Comparison of ENCODE assay signal across 14 cellular contexts in the genomic region with DNA sequence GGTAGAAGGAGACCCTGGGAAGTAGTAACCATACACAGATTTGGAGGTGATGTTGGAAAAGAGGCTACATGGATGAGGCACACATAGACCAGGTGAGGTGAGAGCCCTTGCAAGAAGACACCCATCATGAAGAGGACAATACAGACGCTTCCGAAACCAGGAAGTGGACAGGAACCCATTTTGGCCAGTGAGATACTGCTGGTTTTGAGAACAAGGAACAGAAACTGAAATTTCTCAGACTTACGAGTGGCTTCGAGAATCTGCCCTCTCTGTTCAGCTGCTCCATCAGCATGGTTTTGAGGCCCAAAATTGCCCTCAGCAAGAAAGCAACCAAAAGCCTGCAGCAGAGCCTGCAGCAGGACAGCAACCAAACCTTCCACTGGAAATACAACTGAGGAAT.
A peak's percentile ranks its signal among the peaks of the same experiment; 100 is the strongest.
DNase-seq lines count a peak whose midpoint lies in the region; ATAC-seq, FAIRE-seq and TF ChIP-seq lines count a peak whose summit lies in the region.
"Had no signal": no experiment of that assay in that cellular context is flagged by ENCODE, and none has a peak within 500 bp of the region (broad histone marks: within the 10 kb centered on the region; RNA-seq: fewer than 3 reads in every experiment).

No MANE protein-coding gene starts in this region.

- ATAC-seq in GM19467 (IDR thresholded peaks at IDR 0.05; ENCODE audit: unreplicated experiment): peak; percentile 89
- peak; percentile 56 for ATAC-seq in HG03159 (IDR thresholded peaks at IDR 0.05; ENCODE audit: unreplicated experiment)
- ATAC-seq in psoas muscle: no peak

- no peaks in the 10 kb centered on the region for H4K20me1 ChIP-seq in OCI-LY3 (ENCODE audit: insufficient read depth, low read length)

- intact Hi-C loops in kidney (cut with DNase I) (no loop called here), psoas muscle (cut with DNase I) (no loop called here)

- H3K9me3 ChIP-seq in OCI-LY3 (ENCODE audit: insufficient read depth, low read length) (0 out of 2 replicates have a peak, but pooled peaks cover 8% of the 10 kb centered on the region), kidney (ENCODE audit: control insufficient read depth in 1 of 2, low read length in 2 of 2) (no peaks in the 10 kb centered on the region), psoas muscle (no peaks in the 10 kb centered on the region)
- H3K9me3 ChIP-seq: MG63 had no signal

- no peaks in the 10 kb centered on the region for H3K27me3 ChIP-seq in OCI-LY3 (ENCODE audit: low read depth, low read length)
- H3K27me3 ChIP-seq in psoas muscle (ENCODE audit: insufficient read depth in 3 of 3, low read length in 2 of 3): no peaks in the 10 kb centered on the region
- H3K27me3 ChIP-seq: MG63 had no signal

- TF ChIP-seq CTCF in GM12865 (IDR thresholded peaks at IDR 0.05; ENCODE audit: insufficient read depth, low read depth, low read length, missing control alignments) (no peak), OCI-LY3 (IDR thresholded peaks at IDR 0.05; ENCODE audit: low read depth, low read length) (no peak), kidney (IDR thresholded peaks at IDR 0.05; ENCODE audit: borderline replicate concordance, extremely low read depth, insufficient read depth) (no peak), psoas muscle (IDR thresholded peaks at IDR 0.05) (no peak)

- no peak for FAIRE-seq in kidney (lab: Jason Lieb, UNC)
- FAIRE-seq: urothelium cell line had no signal

- H3K4me3 ChIP-seq in GM12865 (ENCODE audit: low read depth, low read length) (no peak overlapping the region), OCI-LY3 (ENCODE audit: low read length) (peak overlapping the region; percentile 12; the same call in 1 of the 2 replicates), kidney (ENCODE audit: low read length in 2 of 2) (no peak overlapping the region), psoas muscle (no peak overlapping the region)
- H3K4me3 ChIP-seq: MG63 had no signal

- peak overlapping the region; percentile 45 for H3K4me2 ChIP-seq in OCI-LY3 (ENCODE audit: low read length)

- no peaks in the 10 kb centered on the region for H3K79me2 ChIP-seq in OCI-LY3 (ENCODE audit: low read length)

- H3K27ac ChIP-seq in OCI-LY3 (ENCODE audit: low read length) (peak overlapping the region; percentile 67), kidney (ENCODE audit: low read depth in 2 of 2, low read length in 2 of 2) (no peak overlapping the region), psoas muscle (no peak overlapping the region)

- H3K36me3 ChIP-seq in OCI-LY3 (replicated peaks; ENCODE audit: low read depth, low read length) (peaks cover 17% of the 10 kb centered on the region), kidney (ENCODE audit: control insufficient read depth in 1 of 2, insufficient read depth in 2 of 2, low read length in 2 of 2) (no peaks in the 10 kb centered on the region), psoas muscle (ENCODE audit: insufficient read depth in 1 of 2, low read depth in 1 of 2) (no peaks in the 10 kb centered on the region)
- H3K36me3 ChIP-seq: MG63 had no signal

- H3K9ac ChIP-seq in OCI-LY3 (ENCODE audit: low read length) (peak overlapping the region; percentile 16; the same call in 1 of the 2 replicates), kidney (ENCODE audit: low read length in 2 of 2) (no peak overlapping the region)

- WGBS in psoas muscle, 3 donors: 71 to 89% (median 84%) methylated on average over 4 of the region's 4 CpGs

- H3K4me1 ChIP-seq in OCI-LY3 (ENCODE audit: low read length) (peaks cover 22% of the 10 kb centered on the region), kidney (ENCODE audit: control insufficient read depth in 1 of 2, insufficient read depth in 1 of 2, low read depth in 1 of 2, low read length in 2 of 2) (no peaks in the 10 kb centered on the region), psoas muscle (no peaks in the 10 kb centered on the region)

- peak; percentile 38 for DNase-seq in GM12865 (ENCODE audit: low read depth)
- DNase-seq in HuH-7 (ENCODE audit: low spot score): no peak
- DNase-seq in germinal center (ENCODE audit: low spot score): no peak
- no peak for DNase-seq in kidney
- no peak for DNase-seq in psoas muscle
- DNase-seq: activated CD8-positive, alpha-beta memory T cell treated with anti-CD3 and anti-CD28 coated beads, Interleukin-2, amount 50 U/mL, for 48 hours; cortex of kidney; MG63; NCI-H510A treated with DMSO at 0.1 percent for 48 hours; Right ventricle myocardium superior had no signal

- H2AFZ ChIP-seq in OCI-LY3 (ENCODE audit: low read depth, low read length): peak overlapping the region; percentile 68

Comparison
In these comparisons a context has a peak if more than half of its experiments do, and no peak if none do; other contexts are left out.
1. ATAC-seq: peak in GM19467 (single experiment) and HG03159 (single experiment); none in psoas muscle (0 of 4).